In the genomic region with DNA sequence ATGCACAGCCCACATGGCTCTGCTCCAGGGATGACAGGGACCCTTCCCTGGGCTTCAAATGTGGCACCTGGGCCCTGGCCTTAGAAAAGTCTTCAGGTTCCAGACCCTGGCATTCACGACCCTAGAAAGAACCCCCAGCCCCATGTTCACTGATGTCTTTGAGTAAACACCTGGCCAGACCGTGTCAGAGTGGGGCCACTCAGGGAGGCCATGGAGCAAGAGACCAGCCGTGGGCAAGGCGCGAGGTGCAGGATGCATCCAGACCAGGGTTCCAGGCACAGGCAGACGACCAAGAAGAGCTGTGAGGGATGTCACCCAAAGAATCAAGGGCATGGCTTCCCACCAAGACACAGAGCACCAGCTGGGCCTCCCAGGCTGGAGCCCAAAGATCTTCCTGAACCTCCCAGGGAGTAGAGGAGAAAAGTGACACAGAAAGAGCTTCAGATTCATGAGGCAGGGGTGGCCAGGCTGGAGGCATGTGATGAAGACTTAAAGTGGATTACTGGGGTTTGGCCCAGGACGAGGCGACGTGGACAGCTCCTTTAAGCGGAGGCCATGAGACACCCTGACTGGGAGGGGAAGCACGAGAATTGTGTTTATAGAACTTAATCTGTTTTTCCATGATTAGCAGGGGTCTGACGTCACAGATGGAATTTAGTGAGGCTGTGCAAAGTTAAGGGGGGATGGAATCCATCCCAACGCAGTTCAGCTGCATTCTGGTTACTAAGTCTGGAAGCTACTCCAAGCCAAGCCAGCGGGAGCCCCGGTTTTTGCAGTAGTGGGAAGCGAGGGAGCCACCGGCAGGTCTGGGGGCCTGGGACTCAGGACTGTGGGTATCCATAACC, we compare ENCODE assay signal across 10 cellular contexts.
DNase-seq lines count a peak whose midpoint lies in the region; TF ChIP-seq lines count a peak whose summit lies in the region.
"Had no signal": no experiment of that assay in that cellular context is flagged by ENCODE, and none has a peak within 500 bp of the region (broad histone marks: within the 10 kb centered on the region; RNA-seq: fewer than 3 reads in every experiment).

No MANE protein-coding gene starts in this region.

- peak; percentile 32 for DNase-seq in HFFc6
- peak; percentile 54 for DNase-seq in chondrocyte (ENCODE audit: low spot score)
- DNase-seq in iris pigment epithelial cell (ENCODE audit: low read depth) = peak; percentile 94
- DNase-seq in smooth muscle cell (lab: John Stamatoyannopoulos, UW; ENCODE audit: unreplicated experiment) = peak; percentile 80
- no peak for DNase-seq in activated CD8-positive, alpha-beta memory T cell treated with anti-CD3 and anti-CD28 coated beads for 24 hours
- no peak for DNase-seq in erythroblast (lab: John Stamatoyannopoulos, UW)
- no peak for DNase-seq in CD8-positive, alpha-beta memory T cell
- no peak for DNase-seq in mesendoderm
- DNase-seq: activated naive CD8-positive, alpha-beta T cell treated with anti-CD3 and anti-CD28 coated beads for 36 hours; MG63 had no signal

- H2AK5ac ChIP-seq in mesendoderm (ENCODE audit: low read length) = no peak overlapping the region

- H3K4me1 Mint-ChIP-seq in HFFc6 (ENCODE audit: low read depth) = peaks cover 33% of the 10 kb centered on the region
- H3K4me1 Mint-ChIP-seq in chondrocyte (ENCODE audit: low read depth) = peaks cover 12% of the 10 kb centered on the region
- peaks cover 21 to 25% (median 24%) of the 10 kb centered on the region in 3 donors for H3K4me1 Mint-ChIP-seq in CD8-positive, alpha-beta memory T cell

- H3K27me3 ChIP-seq in smooth muscle cell (ENCODE audit: low read depth) = no peaks in the 10 kb centered on the region
- H3K27me3 ChIP-seq in CD8-positive, alpha-beta memory T cell (ENCODE audit: insufficient read depth, low read length, poor library complexity, severe bottlenecking) = no peaks in the 10 kb centered on the region
- H3K27me3 ChIP-seq in mesendoderm (ENCODE audit: insufficient read depth, low read length, poor library complexity) = no peaks in the 10 kb centered on the region
- H3K27me3 ChIP-seq: MG63 had no signal

- H4K8ac ChIP-seq in mesendoderm (ENCODE audit: low read depth, low read length) = no peak overlapping the region

- no peak overlapping the region for H2BK5ac ChIP-seq in mesendoderm (ENCODE audit: low read length)

- H3K9ac ChIP-seq in smooth muscle cell (ENCODE audit: low read depth) (peak overlapping the region; percentile 83), mesendoderm (ENCODE audit: low read length) (no peak overlapping the region)

- H4K5ac ChIP-seq in mesendoderm (ENCODE audit: low read length) = no peak overlapping the region

- no peak overlapping the region for H3K4ac ChIP-seq in mesendoderm (ENCODE audit: low read depth, low read length)

- no peak overlapping the region for H3K18ac ChIP-seq in mesendoderm (ENCODE audit: low read length)

- H3K27ac Mint-ChIP-seq in HFFc6 (no peak overlapping the region; the same call in 1 of the 2 replicates), chondrocyte (ENCODE audit: unreplicated experiment) (no peak overlapping the region)
- peak overlapping the region in 1 of 8 donors; percentile 65 for H3K27ac Mint-ChIP-seq in CD8-positive, alpha-beta memory T cell
- H3K27ac Mint-ChIP-seq: activated naive CD8-positive, alpha-beta T cell treated with anti-CD3 and anti-CD28 coated beads for 36 hours had no signal

- no peak for TF ChIP-seq POLR2A in erythroblast (IDR thresholded peaks at IDR 0.05; ENCODE audit: low read length)

- H4K20me1 ChIP-seq in smooth muscle cell (ENCODE audit: low read depth) = peaks cover 7% of the 10 kb centered on the region

- H3K36me3 Mint-ChIP-seq in HFFc6 (ENCODE audit: low read depth) (no peaks in the 10 kb centered on the region), chondrocyte (ENCODE audit: low read depth) (no peaks in the 10 kb centered on the region)
- H3K36me3 Mint-ChIP-seq in CD8-positive, alpha-beta memory T cell = no peaks in the 10 kb centered on the region
- H3K36me3 Mint-ChIP-seq: activated naive CD8-positive, alpha-beta T cell treated with anti-CD3 and anti-CD28 coated beads for 36 hours had no signal

- no peak overlapping the region for H3K56ac ChIP-seq in mesendoderm (ENCODE audit: low read length)

- H3K27me3 Mint-ChIP-seq in HFFc6 (ENCODE audit: insufficient read depth) (peaks cover 28% of the 10 kb centered on the region), chondrocyte (ENCODE audit: low read depth) (no peaks in the 10 kb centered on the region)
- H3K27me3 Mint-ChIP-seq in CD8-positive, alpha-beta memory T cell = peaks cover 0 to 5% of the 10 kb centered on the region in 2 donors
- H3K27me3 Mint-ChIP-seq: activated naive CD8-positive, alpha-beta T cell treated with anti-CD3 and anti-CD28 coated beads for 36 hours had no signal

- H3K4me3 ChIP-seq in smooth muscle cell (no peak overlapping the region), mesendoderm (ENCODE audit: low read length) (no peak overlapping the region)
- no peak overlapping the region for H3K4me3 ChIP-seq in CD8-positive, alpha-beta memory T cell (ENCODE audit: low read length)
- H3K4me3 ChIP-seq: MG63 had no signal

- no peak overlapping the region for H3K23ac ChIP-seq in mesendoderm (ENCODE audit: low read length)

- H2BK120ac ChIP-seq in mesendoderm (ENCODE audit: low read depth, low read length) = no peak overlapping the region

- no peaks in the 10 kb centered on the region for H3K9me3 Mint-ChIP-seq in HFFc6
- H3K9me3 Mint-ChIP-seq in chondrocyte (ENCODE audit: low read depth) = no peaks in the 10 kb centered on the region
- H3K9me3 Mint-ChIP-seq in CD8-positive, alpha-beta memory T cell = no peaks in the 10 kb centered on the region
- H3K9me3 Mint-ChIP-seq: activated naive CD8-positive, alpha-beta T cell treated with anti-CD3 and anti-CD28 coated beads for 36 hours had no signal

- no peak overlapping the region for H2AFZ ChIP-seq in smooth muscle cell (ENCODE audit: low read depth)

- CTCF ChIA-PET in CD8-positive, alpha-beta memory T cell (lab: Charles Lee) = interaction anchor here (1.2 to 4.7 kb wide), 8 partner anchors 9 to 196 kb away, joined by 3 to 53 read pairs (median 8); no protein-coding TSS in a partner anchor

- no peaks in the 10 kb centered on the region for H3K79me1 ChIP-seq in mesendoderm (ENCODE audit: low read length)

- H3K4me3 Mint-ChIP-seq in HFFc6 (no peak overlapping the region), chondrocyte (ENCODE audit: unreplicated experiment) (no peak overlapping the region)
- H3K4me3 Mint-ChIP-seq in CD8-positive, alpha-beta memory T cell = no peak overlapping the region
- H3K4me3 Mint-ChIP-seq: activated naive CD8-positive, alpha-beta T cell treated with anti-CD3 and anti-CD28 coated beads for 36 hours had no signal

- peak overlapping the region; percentile 79 for H3K4me2 ChIP-seq in smooth muscle cell
- H3K4me2 ChIP-seq in mesendoderm (ENCODE audit: low read length) = no peak overlapping the region

- no peaks in the 10 kb centered on the region for H3K9me3 ChIP-seq in smooth muscle cell (replicated peaks; ENCODE audit: low read depth)
- no peaks in the 10 kb centered on the region for H3K9me3 ChIP-seq in CD8-positive, alpha-beta memory T cell (ENCODE audit: low read length)
- H3K9me3 ChIP-seq: MG63 had no signal

- TF ChIP-seq CTCF in HFFc6 (IDR thresholded peaks at IDR 0.05) (no peak), chondrocyte (IDR thresholded peaks at IDR 0.05) (no peak), smooth muscle cell (IDR thresholded peaks at IDR 0.05; ENCODE audit: borderline replicate concordance, insufficient read depth, poor library complexity, severe bottlenecking) (no peak)

- H3K36me3 ChIP-seq in smooth muscle cell (ENCODE audit: low read depth) (no peaks in the 10 kb centered on the region), mesendoderm (ENCODE audit: control insufficient read depth, insufficient read depth, low read length) (no peaks in the 10 kb centered on the region)
- H3K36me3 ChIP-seq in CD8-positive, alpha-beta memory T cell (ENCODE audit: insufficient read depth, low read length) = no peaks in the 10 kb centered on the region
- H3K36me3 ChIP-seq: MG63 had no signal

- POLR2A ChIA-PET in CD8-positive, alpha-beta memory T cell (lab: Charles Lee) = interaction anchor here (1.8 kb wide), 1 partner anchor 196 kb away, joined by 7 read pairs; no protein-coding TSS in a partner anchor

- no peaks in the 10 kb centered on the region for H3K79me2 ChIP-seq in smooth muscle cell (ENCODE audit: low read depth)
- H3K79me2 ChIP-seq in mesendoderm (ENCODE audit: control insufficient read depth, insufficient read depth, low read length) = no peaks in the 10 kb centered on the region

- H2BK15ac ChIP-seq in mesendoderm (replicated peaks; ENCODE audit: low read depth) = no peak overlapping the region

- H3F3A ChIP-seq in smooth muscle cell (ENCODE audit: low read depth) = peaks cover 7% of the 10 kb centered on the region

- H3K4me1 ChIP-seq in smooth muscle cell (ENCODE audit: low read depth) (peaks cover 10% of the 10 kb centered on the region), mesendoderm (ENCODE audit: control insufficient read depth, low read depth, low read length) (peaks cover 9% of the 10 kb centered on the region)
- peaks cover 16% of the 10 kb centered on the region for H3K4me1 ChIP-seq in CD8-positive, alpha-beta memory T cell (ENCODE audit: insufficient read depth, low read length)

- WGBS in smooth muscle cell (ENCODE audit: low lambda C conversion rate) = 47% methylated on average over 17 of the region's 17 CpGs
- no CpG with 5 or more reads among the region's 17 CpGs for WGBS in mesendoderm (ENCODE audit: extremely low coverage, insufficient coverage, low lambda C conversion rate)

- peak overlapping the region; percentile 91 for H3K27ac ChIP-seq in smooth muscle cell (ENCODE audit: low read depth)
- H3K27ac ChIP-seq in CD8-positive, alpha-beta memory T cell (ENCODE audit: low read depth, low read length) = no peak overlapping the region
- H3K27ac ChIP-seq in mesendoderm (ENCODE audit: low read depth, low read length) = no peak overlapping the region

Comparison
In these comparisons a context has a peak if more than half of its experiments do, and no peak if none do; other contexts are left out.
1. DNase-seq: peak in HFFc6 (single experiment), chondrocyte (single experiment), iris pigment epithelial cell (single experiment) and smooth muscle cell (single experiment); none in activated CD8-positive, alpha-beta memory T cell treated with anti-CD3 and anti-CD28 coated beads for 24 hours (single experiment), erythroblast (0 of 2), CD8-positive, alpha-beta memory T cell (0 of 5) and mesendoderm (single experiment).